ENCODE assay signal across 32 cellular contexts in the genomic region with DNA sequence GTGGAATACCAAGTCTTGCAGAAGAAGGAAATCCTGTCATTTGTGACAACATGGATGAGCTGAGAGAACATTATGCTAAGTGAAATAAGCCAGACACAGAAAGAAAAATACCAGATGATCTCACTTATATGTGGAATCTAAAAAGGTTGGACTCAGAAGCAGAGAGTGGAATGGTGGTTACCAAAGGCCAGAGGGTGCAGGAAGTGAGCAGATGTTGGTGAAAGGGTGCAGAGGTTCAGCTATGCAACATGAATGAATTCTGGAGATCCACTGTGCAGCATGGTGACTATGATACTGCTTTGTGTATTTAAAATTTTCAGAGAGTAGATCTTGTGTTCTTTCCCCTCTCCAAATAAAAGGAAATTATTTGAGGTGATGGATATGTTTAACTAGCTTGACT. TPM values are rescaled to one million over a fixed set of nuclear protein-coding genes. Genes with fewer than 3 reads are reported as not detected.
DNase-seq lines count a peak whose midpoint lies in the region; ATAC-seq and TF ChIP-seq lines count a peak whose summit lies in the region.
"Had no signal": no experiment of that assay in that cellular context is flagged by ENCODE, and none has a peak within 500 bp of the region (broad histone marks: within the 10 kb centered on the region; RNA-seq: fewer than 3 reads in every experiment).

No MANE protein-coding gene starts in this region.

- H3K4me3 ChIP-seq in SK-N-SH (ENCODE audit: low read depth in 2 of 2, low read length in 1 of 2) (no peak overlapping the region), astrocyte of the spinal cord (ENCODE audit: low read depth, low read length) (no peak overlapping the region), heart left ventricle (no peak overlapping the region)
- H3K4me3 ChIP-seq: cardiac muscle cell, coronary artery, gastrocnemius medialis, GM23338, left lung, PC-9, smooth muscle cell, vagina had no signal

- no peak overlapping the region for H3K4me2 ChIP-seq in SK-N-SH
- H3K4me2 ChIP-seq: GM23338, PC-9, smooth muscle cell had no signal

- ATAC-seq in SK-N-SH treated with all-trans-retinoic acid at 6 μM for 48 hours (peak; percentile 24; the same call in 2 of the 3 replicates), memory B cell (ENCODE audit: low read depth) (no peak), heart left ventricle (no peak)
- ATAC-seq: activated CD4-positive, CD25-positive, alpha-beta regulatory T cell treated with anti-CD3 and anti-CD28 coated beads, Interleukin-2, amount 50 U/mL, for 24 hours; gastrocnemius medialis; GM23338; left lung; stimulated activated naive CD8-positive, alpha-beta T cell treated with anti-CD3 and anti-CD28 coated beads, Interleukin-15, amount 100 ng/mL, for 72 hours had no signal

- H3F3A ChIP-seq in SK-N-SH (replicated peaks; ENCODE audit: insufficient read depth): no peaks in the 10 kb centered on the region

- H3K27ac ChIP-seq in SK-N-SH (ENCODE audit: low read depth in 2 of 2, low read length in 1 of 2) (no peak overlapping the region), heart left ventricle (no peak overlapping the region)
- H3K27ac ChIP-seq: 22Rv1, cardiac muscle cell, coronary artery, gastrocnemius medialis, left lung, PC-9, vagina had no signal

- no peaks in the 10 kb centered on the region for H3K9me2 ChIP-seq in SK-N-SH

- H3K27ac Mint-ChIP-seq in HFFc6: peak overlapping the region; percentile 7; the same call in 1 of the 2 replicates
- peak overlapping the region; percentile 3 for H3K27ac Mint-ChIP-seq in memory B cell
- H3K27ac Mint-ChIP-seq: activated CD4-positive, alpha-beta memory T cell treated with anti-CD3 and anti-CD28 coated beads for 36 hours; CD14-positive monocyte; GM23338 had no signal

- H4K20me1 ChIP-seq in SK-N-SH (ENCODE audit: insufficient read depth): no peaks in the 10 kb centered on the region

- no peak for DNase-seq in SK-N-SH
- DNase-seq in HFFc6: no peak
- peak; percentile 21 for DNase-seq in astrocyte of the spinal cord (ENCODE audit: low read depth, low spot score)
- DNase-seq in memory B cell (ENCODE audit: low spot score in 2 of 2): no peak
- DNase-seq in MV-4-11 (lab: John Stamatoyannopoulos, UW): no peak
- no peak for DNase-seq in foreskin melanocyte
- DNase-seq in heart left ventricle: no peak
- DNase-seq: activated CD4-positive, alpha-beta memory T cell treated with anti-CD3 and anti-CD28 coated beads for 36 hours; activated T-cell treated with anti-CD3 and anti-CD28 coated beads for 4 hours; effector memory CD4-positive, alpha-beta T cell; erythroblast; gastrocnemius medialis; hypothalamus; left lung; NCI-H1092 treated with DMSO at 0.1 percent for 48 hours; NCI-H187; NCI-H526; PC-9; retina; SHP77 treated with DMSO at 0.1 percent for 48 hours; stimulated activated CD4-positive, alpha-beta T cell treated with anti-CD3 and anti-CD28 coated beads, Interleukin-1b, Interleukin-23, amount 100 ng/mL, for 48 hours; stimulated activated CD8-positive, alpha-beta memory T cell treated with anti-CD3 and anti-CD28 coated beads, Interleukin-4, amount 100 ng/mL, for 48 hours; stimulated activated naive CD8-positive, alpha-beta T cell treated with anti-CD3 and anti-CD28 coated beads, Interleukin-15, amount 100 ng/mL, for 72 hours had no signal

- POLR2A ChIA-PET in SK-N-SH (lab: Yijun Ruan, JAX): no interaction called here

- no peaks in the 10 kb centered on the region for H3K79me2 ChIP-seq in SK-N-SH (ENCODE audit: insufficient read depth)

- CTCF ChIA-PET in SK-N-SH (lab: Yijun Ruan, JAX): interaction anchor here (2.0 kb wide), 1 partner anchor 22 kb away, joined by 8 read pairs; no protein-coding TSS in a partner anchor

- H3K9me3 Mint-ChIP-seq in HFFc6: no peaks in the 10 kb centered on the region
- H3K9me3 Mint-ChIP-seq in memory B cell: no peaks in the 10 kb centered on the region
- H3K9me3 Mint-ChIP-seq: activated CD4-positive, alpha-beta memory T cell treated with anti-CD3 and anti-CD28 coated beads for 36 hours; stimulated activated naive CD8-positive, alpha-beta T cell treated with anti-CD3 and anti-CD28 coated beads, Interleukin-15, amount 100 ng/mL, for 72 hours had no signal

- H3K9me3 ChIP-seq in SK-N-SH: no peaks in the 10 kb centered on the region
- H3K9me3 ChIP-seq in heart left ventricle: no peaks in the 10 kb centered on the region
- H3K9me3 ChIP-seq: gastrocnemius medialis, left lung, vagina had no signal

- TF ChIP-seq EP300 in SK-N-SH (IDR thresholded peaks at IDR 0.05; ENCODE audit: borderline replicate concordance in 1 of 2, low read depth in 1 of 2, low read length in 1 of 2): no peak

- in situ Hi-C loops in astrocyte of the spinal cord (cut with HindIII; ENCODE audit: low sequenced_read_pairs): no loop called here

- TF ChIP-seq CTCF in SK-N-SH (IDR thresholded peaks at IDR 0.05) (no peak), HFFc6 (IDR thresholded peaks at IDR 0.05) (no peak), astrocyte of the spinal cord (IDR thresholded peaks at IDR 0.05; ENCODE audit: low read depth, low read length) (no peak), heart left ventricle (IDR thresholded peaks at IDR 0.05) (no peak)

- H3K4me1 ChIP-seq in SK-N-SH (ENCODE audit: control insufficient read depth in 1 of 2, insufficient read depth in 2 of 2, low read depth in 1 of 2, low read length in 1 of 2) (peaks cover 0 to 4% of the 10 kb centered on the region in 2 experiments; a peak in 1 of 4 replicates), heart left ventricle (peaks cover 0 to 5% (median 0%) of the 10 kb centered on the region in 12 donors)
- H3K4me1 ChIP-seq: gastrocnemius medialis, left lung, vagina had no signal

- H3K36me3 ChIP-seq in SK-N-SH (replicated peaks in 1 of 2; ENCODE audit: control insufficient read depth in 1 of 2, insufficient read depth in 2 of 2, low read length in 1 of 2) (peaks cover 15 to 20% of the 10 kb centered on the region in 2 experiments), heart left ventricle (peaks cover 0 to 27% (median 8%) of the 10 kb centered on the region in 9 donors)
- H3K36me3 ChIP-seq: cardiac muscle cell had no signal

- H3K4me1 Mint-ChIP-seq in HFFc6 (ENCODE audit: low read depth) (peaks cover 11% of the 10 kb centered on the region), memory B cell (no peaks in the 10 kb centered on the region)
- H3K4me1 Mint-ChIP-seq: CD14-positive monocyte had no signal

- H3K4me3 Mint-ChIP-seq in HFFc6 (no peak overlapping the region), memory B cell (no peak overlapping the region)
- H3K4me3 Mint-ChIP-seq: activated CD4-positive, alpha-beta memory T cell treated with anti-CD3 and anti-CD28 coated beads for 36 hours; CD14-positive monocyte; GM23338; stimulated activated naive CD8-positive, alpha-beta T cell treated with anti-CD3 and anti-CD28 coated beads, Interleukin-15, amount 100 ng/mL, for 72 hours had no signal

- H3K36me3 Mint-ChIP-seq in HFFc6 (ENCODE audit: low read depth): peaks cover 22% of the 10 kb centered on the region
- H3K36me3 Mint-ChIP-seq in memory B cell: peaks cover 9% of the 10 kb centered on the region

- no peak overlapping the region for H2AFZ ChIP-seq in SK-N-SH (ENCODE audit: low read depth)
- H2AFZ ChIP-seq: GM23338, PC-9 had no signal

- H3K27me3 ChIP-seq in SK-N-SH (ENCODE audit: insufficient read depth) (no peaks in the 10 kb centered on the region), heart left ventricle (no peaks in the 10 kb centered on the region)
- H3K27me3 ChIP-seq: cardiac muscle cell, gastrocnemius medialis, left lung, vagina had no signal

- H3K9ac ChIP-seq in SK-N-SH: no peak overlapping the region

- intact Hi-C loops in heart left ventricle (cut with DNase I): no loop called here

- no peak for TF ChIP-seq POLR2A in heart left ventricle (IDR thresholded peaks at IDR 0.05)

- H3K27me3 Mint-ChIP-seq in HFFc6 (ENCODE audit: insufficient read depth) (no peaks in the 10 kb centered on the region; the same call in none of the 2 replicates), memory B cell (no peaks in the 10 kb centered on the region)
- H3K27me3 Mint-ChIP-seq: activated CD4-positive, alpha-beta memory T cell treated with anti-CD3 and anti-CD28 coated beads for 36 hours; stimulated activated naive CD8-positive, alpha-beta T cell treated with anti-CD3 and anti-CD28 coated beads, Interleukin-15, amount 100 ng/mL, for 72 hours had no signal

- no peak for TF ChIP-seq RAD21 in SK-N-SH (IDR thresholded peaks at IDR 0.05; ENCODE audit: low read length)

TF ChIP-seq in SK-N-SH treated with all-trans-retinoic acid at 6 μM for 48 hours, 23 proteins besides CTCF, POLR2A, EP300 and RAD21 (continues in another document):
- TF ChIP-seq ARNTL (CRISPR knock-in tag; IDR thresholded peaks at IDR 0.05; ENCODE audit: borderline replicate concordance, low read depth): no peak
- TF ChIP-seq, protein P1, sequence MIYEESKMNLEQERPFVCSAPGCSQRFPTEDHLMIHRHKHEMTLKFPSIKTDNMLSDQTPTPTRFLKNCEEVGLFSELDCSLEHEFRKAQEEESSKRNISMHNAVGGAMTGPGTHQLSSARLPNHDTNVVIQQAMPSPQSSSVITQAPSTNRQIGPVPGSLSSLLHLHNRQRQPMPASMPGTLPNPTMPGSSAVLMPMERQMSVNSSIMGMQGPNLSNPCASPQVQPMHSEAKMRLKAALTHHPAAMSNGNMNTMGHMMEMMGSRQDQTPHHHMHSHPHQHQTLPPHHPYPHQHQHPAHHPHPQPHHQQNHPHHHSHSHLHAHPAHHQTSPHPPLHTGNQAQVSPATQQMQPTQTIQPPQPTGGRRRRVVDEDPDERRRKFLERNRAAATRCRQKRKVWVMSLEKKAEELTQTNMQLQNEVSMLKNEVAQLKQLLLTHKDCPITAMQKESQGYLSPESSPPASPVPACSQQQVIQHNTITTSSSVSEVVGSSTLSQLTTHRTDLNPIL (CRISPR knock-in tag; IDR thresholded peaks at IDR 0.05; ENCODE audit: low read depth): no peak

TF ChIP-seq in SK-N-SH, 30 proteins besides CTCF, POLR2A, EP300 and RAD21:
- TF ChIP-seq YY1 (IDR thresholded peaks at IDR 0.05; ENCODE audit: low read depth): no peak
- no peak for TF ChIP-seq EZH2phosphoT487 (IDR thresholded peaks at IDR 0.05; ENCODE audit: borderline replicate concordance, low read depth)
- TF ChIP-seq ELF1 (IDR thresholded peaks at IDR 0.05): no peak
- no peak for TF ChIP-seq GATA2 (CRISPR knock-in tag; IDR thresholded peaks at IDR 0.05)
- TF ChIP-seq RFX5 (IDR thresholded peaks at IDR 0.05; ENCODE audit: low read length): no peak
- TF ChIP-seq SIN3A (IDR thresholded peaks at IDR 0.05; ENCODE audit: borderline replicate concordance, low read depth, low read length): no peak
- TF ChIP-seq TEAD4 (IDR thresholded peaks at IDR 0.05; ENCODE audit: borderline replicate concordance, insufficient read depth): no peak

RNA-seq across cellular contexts. Expression of a gene that starts 10.9 kb away (rescaled TPM):
- 0.10 and 0.20 TPM in 2 replicates for polyA plus RNA-seq in SK-N-SH (2012; rRNA removed)
- polyA plus RNA-seq in SK-N-SH (2012; cell fraction: cytosol; rRNA removed): 0.12 and 0.17 TPM in 2 replicates
- 0.62 and 2.6 TPM in 2 replicates for polyA plus RNA-seq in SK-N-SH (2012; cell fraction: nucleus; rRNA removed)
- total RNA-seq in HFFc6 (2021; fragmentation: NEBNext Ultra II Directional; extraction: Animal tissue kit (Norgen Biotek cat#: 25700)): under 1 TPM in 4 of 6 experiments, not detected in 2; 0.12 to 0.33 (median 0.21) TPM
- total RNA-seq in heart left ventricle: 1 to 10 TPM in 1 of 9 donors, under 1 TPM in 4, not detected in 4; 0.29 to 1.4 (median 0.42) TPM
- polyA plus RNA-seq in heart left ventricle: under 1 TPM; 0.10 to 0.23 TPM
- total RNA-seq: PC-9 had no signal
- polyA plus RNA-seq: cardiac muscle cell had no signal
